In the genomic region with DNA sequence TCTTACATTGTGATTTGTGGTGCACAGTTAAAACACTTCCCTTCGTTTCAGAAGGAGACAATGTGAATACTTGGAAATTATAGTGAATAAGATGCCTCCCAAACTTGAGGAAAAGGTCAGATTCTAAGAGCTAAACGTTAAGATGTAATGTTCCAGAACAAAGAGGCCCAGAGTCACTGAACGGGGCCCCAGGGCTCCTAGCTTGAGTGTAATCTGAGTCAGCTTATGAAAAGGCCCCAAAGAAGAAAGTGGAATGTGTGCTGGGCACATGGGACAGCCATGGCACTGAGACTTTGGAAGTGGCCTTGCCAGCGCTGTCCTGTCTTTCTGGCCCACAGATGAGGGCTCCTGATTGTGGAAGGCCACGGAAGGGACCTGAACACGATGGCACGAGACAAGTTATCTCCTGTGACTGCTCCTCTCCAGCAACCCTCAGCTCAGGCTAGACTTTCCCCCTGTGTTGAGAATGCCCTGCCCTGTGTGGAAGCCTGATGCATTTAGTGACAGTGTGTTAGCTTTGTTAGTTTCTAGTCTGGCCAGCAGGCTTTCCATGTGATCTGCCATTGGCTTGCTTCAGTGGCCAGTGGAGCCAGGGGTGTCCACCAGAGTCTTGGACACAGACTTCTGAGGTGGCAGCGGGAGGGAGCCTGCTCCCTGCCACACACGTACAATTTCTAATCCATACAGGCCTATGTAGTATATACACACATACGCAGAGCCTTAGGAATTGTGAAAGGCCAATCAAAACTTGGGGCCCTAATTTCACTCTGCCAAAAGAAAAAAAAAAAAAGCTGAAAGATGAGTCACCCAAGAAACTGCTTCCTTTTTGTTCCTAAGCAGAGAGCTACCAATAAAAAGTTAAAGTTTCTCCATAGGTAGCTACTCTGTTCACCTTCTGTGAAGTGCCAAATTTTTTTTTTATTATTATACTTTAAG, we compare ENCODE assay signal across 16 cellular contexts. TPM values are rescaled to one million over a fixed set of nuclear protein-coding genes. Genes with fewer than 3 reads are reported as not detected.
DNase-seq lines count a peak whose midpoint lies in the region; ATAC-seq, FAIRE-seq and TF ChIP-seq lines count a peak whose summit lies in the region.
"Had no signal": no experiment of that assay in that cellular context is flagged by ENCODE, and none has a peak within 500 bp of the region (broad histone marks: within the 10 kb centered on the region; RNA-seq: fewer than 3 reads in every experiment).

No MANE protein-coding gene starts in this region.

- no peaks in the 10 kb centered on the region for H3K79me2 ChIP-seq in Loucy (ENCODE audit: insufficient read depth, low read length)
- no peaks in the 10 kb centered on the region for H3K79me2 ChIP-seq in astrocyte (ENCODE audit: insufficient read depth, low read length)

- in situ Hi-C loops in Caki2 (cut with HindIII; ENCODE audit: low pct_unique_long_range_greater_than_20kb, low sequenced_read_pairs), result no loop called here

- H3K36me3 ChIP-seq in Loucy (ENCODE audit: insufficient read depth, low read length) (no peaks in the 10 kb centered on the region), astrocyte (ENCODE audit: insufficient read depth, low read length) (no peaks in the 10 kb centered on the region)
- H3K36me3 ChIP-seq: colonic mucosa, sigmoid colon had no signal

- H4K20me1 ChIP-seq in Loucy (ENCODE audit: insufficient read depth, low read length, poor library complexity, severe bottlenecking) (no peaks in the 10 kb centered on the region), astrocyte (ENCODE audit: insufficient read depth, low read length) (no peaks in the 10 kb centered on the region)

- H3K4me1 Mint-ChIP-seq in astrocyte (ENCODE audit: low read depth, unreplicated experiment), result peaks cover 8% of the 10 kb centered on the region
- H3K4me1 Mint-ChIP-seq in activated CD8-positive, alpha-beta memory T cell treated with anti-CD3 and anti-CD28 coated beads, Interleukin-2, amount 10 ng/mL, durations not matched to agents 7 days and 5 days, result no peaks in the 10 kb centered on the region

- H3K4me3 Mint-ChIP-seq in astrocyte (ENCODE audit: unreplicated experiment), result no peak overlapping the region
- no peak overlapping the region for H3K4me3 Mint-ChIP-seq in activated CD8-positive, alpha-beta memory T cell treated with anti-CD3 and anti-CD28 coated beads, Interleukin-2, amount 10 ng/mL, durations not matched to agents 7 days and 5 days

- H3K9ac ChIP-seq in Loucy (ENCODE audit: low read depth, low read length, poor library complexity, severe bottlenecking) (no peak overlapping the region), astrocyte (ENCODE audit: low read length) (no peak overlapping the region)

- ATAC-seq in activated CD8-positive, alpha-beta memory T cell treated with anti-CD3 and anti-CD28 coated beads, Interleukin-2, amount 10 ng/mL, durations not matched to agents 7 days and 5 days, result no peak
- ATAC-seq in GM21576 (IDR thresholded peaks at IDR 0.05; ENCODE audit: unreplicated experiment) (no peak), HG03108 (IDR thresholded peaks at IDR 0.05; ENCODE audit: unreplicated experiment) (no peak)
- ATAC-seq: PC-3 had no signal

- CTCF ChIA-PET in activated CD8-positive, alpha-beta memory T cell treated with anti-CD3 and anti-CD28 coated beads, Interleukin-2, amount 10 ng/mL, durations not matched to agents 7 days and 5 days (lab: Charles Lee), result interaction anchor here (0.9 kb wide), 1 partner anchor 30 kb away, joined by 3 read pairs; no protein-coding TSS in a partner anchor

- H3K4me1 ChIP-seq in Loucy (ENCODE audit: insufficient read depth, low read length, poor library complexity, severe bottlenecking) (peaks cover 30% of the 10 kb centered on the region), astrocyte (ENCODE audit: insufficient read depth, low read length) (peaks cover 6% of the 10 kb centered on the region)
- H3K4me1 ChIP-seq: Caco-2, colonic mucosa, sigmoid colon had no signal

- DNase-seq in Caki2 (ENCODE audit: low read depth) (peak; percentile 31), astrocyte (ENCODE audit: low read depth) (peak; percentile 18), medulla oblongata (ENCODE audit: extremely low spot score) (peak; percentile 30)
- DNase-seq in activated CD8-positive, alpha-beta memory T cell treated with anti-CD3 and anti-CD28 coated beads, Interleukin-2, amount 10 ng/mL, durations not matched to agents 7 days and 5 days, result no peak
- DNase-seq: Caco-2, colonic mucosa, kidney, NCI-H2171 treated with DMSO at 0.1 percent for 48 hours, PC-3, sigmoid colon, substantia nigra, T-helper 9 cell had no signal

- peaks cover 26% of the 10 kb centered on the region for H3K36me3 Mint-ChIP-seq in astrocyte (ENCODE audit: low read depth, unreplicated experiment)
- H3K36me3 Mint-ChIP-seq in activated CD8-positive, alpha-beta memory T cell treated with anti-CD3 and anti-CD28 coated beads, Interleukin-2, amount 10 ng/mL, durations not matched to agents 7 days and 5 days, result peaks cover 2% of the 10 kb centered on the region

- no peaks in the 10 kb centered on the region for H3F3A ChIP-seq in Loucy (ENCODE audit: low read depth)

- H3K9me3 ChIP-seq in Loucy (ENCODE audit: insufficient read depth, low read depth, low read length) (no peaks in the 10 kb centered on the region), astrocyte (ENCODE audit: insufficient read depth, low read depth, low read length) (no peaks in the 10 kb centered on the region)
- H3K9me3 ChIP-seq: colonic mucosa, sigmoid colon had no signal

- TF ChIP-seq CTCF in Loucy (conservative IDR thresholded peaks at IDR 0.05; ENCODE audit: low read length) (no peak), astrocyte (IDR thresholded peaks at IDR 0.05; ENCODE audit: insufficient read depth, low read depth, low read length) (no peak)

- H3K27ac Mint-ChIP-seq in astrocyte (ENCODE audit: unreplicated experiment), result peak overlapping the region; percentile 62
- H3K27ac Mint-ChIP-seq in activated CD8-positive, alpha-beta memory T cell treated with anti-CD3 and anti-CD28 coated beads, Interleukin-2, amount 10 ng/mL, durations not matched to agents 7 days and 5 days, result no peak overlapping the region

- no peaks in the 10 kb centered on the region for H3K27me3 Mint-ChIP-seq in astrocyte (ENCODE audit: low read depth, unreplicated experiment)
- no peaks in the 10 kb centered on the region for H3K27me3 Mint-ChIP-seq in activated CD8-positive, alpha-beta memory T cell treated with anti-CD3 and anti-CD28 coated beads, Interleukin-2, amount 10 ng/mL, durations not matched to agents 7 days and 5 days

- H2AFZ ChIP-seq in Loucy (ENCODE audit: low read length) (no peak overlapping the region), astrocyte (ENCODE audit: low read depth, low read length) (no peak overlapping the region)

- H3K27ac ChIP-seq in astrocyte (ENCODE audit: low read depth, low read length), result no peak overlapping the region
- H3K27ac ChIP-seq: colonic mucosa, sigmoid colon had no signal

- H3K4me2 ChIP-seq in Loucy (ENCODE audit: low read depth, low read length, poor library complexity, severe bottlenecking), result peak overlapping the region; percentile 39
- H3K4me2 ChIP-seq in astrocyte (ENCODE audit: low read length), result no peak overlapping the region

- H3K27me3 ChIP-seq in Loucy (ENCODE audit: insufficient read depth, low read length, poor library complexity, severe bottlenecking), result no peaks in the 10 kb centered on the region
- no peaks in the 10 kb centered on the region for H3K27me3 ChIP-seq in astrocyte (ENCODE audit: insufficient read depth, low read length)
- H3K27me3 ChIP-seq: colonic mucosa, sigmoid colon had no signal

- no peak overlapping the region for H3K4me3 ChIP-seq in Loucy (ENCODE audit: low read length, poor library complexity, severe bottlenecking)
- H3K4me3 ChIP-seq in astrocyte (ENCODE audit: insufficient read depth, low read depth, low read length), result no peak overlapping the region
- H3K4me3 ChIP-seq: colonic mucosa, sigmoid colon had no signal

- FAIRE-seq in astrocyte (lab: Jason Lieb, UNC), result no peak
- FAIRE-seq: kidney had no signal

- H3K9me3 Mint-ChIP-seq in astrocyte (ENCODE audit: unreplicated experiment), result no peaks in the 10 kb centered on the region
- no peaks in the 10 kb centered on the region for H3K9me3 Mint-ChIP-seq in activated CD8-positive, alpha-beta memory T cell treated with anti-CD3 and anti-CD28 coated beads, Interleukin-2, amount 10 ng/mL, durations not matched to agents 7 days and 5 days (ENCODE audit: low read depth)
- H3K9me3 Mint-ChIP-seq: activated naive CD4-positive, alpha-beta T cell treated with anti-CD3 and anti-CD28 coated beads, Interleukin-2, amount 50 U/mL, for 72 hours had no signal

- H3K9me2 ChIP-seq in Loucy (replicated peaks; ENCODE audit: low read depth, low read length), result no peaks in the 10 kb centered on the region

RNA-seq across cellular contexts. Expression of gene SPATA33, which starts 13.1 kb away (rescaled TPM):
- 13.8 and 21.9 TPM in 2 replicates for total RNA-seq in Caki2 (2014; rRNA removed; shearing (Covaris generic); ENCODE audit: low replicate concordance)
- 11.8 and 12.3 TPM in 2 replicates for total RNA-seq in astrocyte
- total RNA-seq in activated CD8-positive, alpha-beta memory T cell treated with anti-CD3 and anti-CD28 coated beads, Interleukin-2, amount 10 ng/mL, durations not matched to agents 7 days and 5 days, result 10 to 100 TPM; 14.5 to 17.4 TPM

RNA-seq across cellular contexts. Expression of gene CHMP1A, which starts 13.3 kb away (rescaled TPM):
- total RNA-seq in Caki2 (2014; rRNA removed; shearing (Covaris generic); ENCODE audit: low replicate concordance), result 159 and 214 TPM in 2 replicates
- total RNA-seq in astrocyte, result 84.2 and 85.7 TPM in 2 replicates
- 100 to 1,000 TPM in 1 of 2 experiments, 10 to 100 TPM in 1; 86.5 to 106 TPM for total RNA-seq in activated CD8-positive, alpha-beta memory T cell treated with anti-CD3 and anti-CD28 coated beads, Interleukin-2, amount 10 ng/mL, durations not matched to agents 7 days and 5 days

RNA-seq across cellular contexts. Expression of gene CDK10, which starts 15.7 kb away (rescaled TPM):
- total RNA-seq in Caki2 (2014; rRNA removed; shearing (Covaris generic); ENCODE audit: low replicate concordance), result 48.7 and 65.2 TPM in 2 replicates
- 40.5 and 41.7 TPM in 2 replicates for total RNA-seq in astrocyte
- total RNA-seq in activated CD8-positive, alpha-beta memory T cell treated with anti-CD3 and anti-CD28 coated beads, Interleukin-2, amount 10 ng/mL, durations not matched to agents 7 days and 5 days, result 10 to 100 TPM; 80.5 to 94.2 TPM

RNA-seq across cellular contexts. Expression of gene SPATA2L, which starts 30.7 kb away (rescaled TPM):
- 26.2 and 37.4 TPM in 2 replicates for total RNA-seq in Caki2 (2014; rRNA removed; shearing (Covaris generic); ENCODE audit: low replicate concordance)
- total RNA-seq in astrocyte, result 9.8 and 10.8 TPM in 2 replicates
- 1 to 10 TPM; 5.8 to 7.4 TPM for total RNA-seq in activated CD8-positive, alpha-beta memory T cell treated with anti-CD3 and anti-CD28 coated beads, Interleukin-2, amount 10 ng/mL, durations not matched to agents 7 days and 5 days

RNA-seq across cellular contexts. Expression of gene VPS9D1, which starts 49.9 kb away (rescaled TPM):
- total RNA-seq in Caki2 (2014; rRNA removed; shearing (Covaris generic); ENCODE audit: low replicate concordance), result 13.5 and 19.1 TPM in 2 replicates
- 11.3 and 12.4 TPM in 2 replicates for total RNA-seq in astrocyte
- total RNA-seq in activated CD8-positive, alpha-beta memory T cell treated with anti-CD3 and anti-CD28 coated beads, Interleukin-2, amount 10 ng/mL, durations not matched to agents 7 days and 5 days, result 1 to 10 TPM; 3.6 to 4.6 TPM
